In genomic region chr4:55055529-55055928, GRCh38 we compare ENCODE assay signal across 3 cellular contexts.
"Had no signal": no experiment of that assay in that cellular context is flagged by ENCODE, and none has a peak within 500 bp of the region (broad histone marks: within the 10 kb centered on the region; RNA-seq: fewer than 3 reads in every experiment).

No MANE protein-coding gene starts in this region.

- DNase-seq: GDM1, GF-D8 had no signal

- H3K4me3 ChIP-seq: GM12878 had no signal

- ATAC-seq: GM12878 had no signal
